8 cellular contexts compared by ENCODE assay signal in genomic region chr9:95131023-95131943, GRCh38.
A peak's percentile ranks its signal among the peaks of the same experiment; 100 is the strongest.
DNase-seq lines count a peak whose midpoint lies in the region; ATAC-seq and TF ChIP-seq lines count a peak whose summit lies in the region.

No MANE protein-coding gene starts in this region.

- no peaks in the 10 kb centered on the region for H3K9me2 ChIP-seq in neural cell (ENCODE audit: insufficient read depth, low read length)

- in situ Hi-C loops in transverse colon (cut with MboI; ENCODE audit: low pct_ligation_motif_present in 1 of 4, low pct_unique_long_range_greater_than_20kb in 1 of 4, low sequenced_read_pairs in 3 of 4): loop anchor here in 2 of 4 donors (10.0 kb wide), 2 partner anchors 346 to 446 kb away; no protein-coding TSS in a partner anchor

- WGBS in transverse colon (ENCODE audit: low coverage in 1 of 2), 2 donors: 45 to 54% methylated on average over 3 to 7 of the region's 7 CpGs

- TF ChIP-seq EP300 in neural cell (conservative IDR thresholded peaks at IDR 0.05; ENCODE audit: poor library complexity, severe bottlenecking) (no peak), transverse colon (IDR thresholded peaks at IDR 0.05; ENCODE audit: low read depth) (no peak)

- intact Hi-C loops in transverse colon (cut with DNase I; ENCODE audit: low total_unique reads): loop anchor here (5.0 kb wide), 1 partner anchor 449 kb away; no protein-coding TSS in a partner anchor

- H3K36me3 ChIP-seq in neural cell (ENCODE audit: insufficient read depth, low read length) (no peaks in the 10 kb centered on the region), transverse colon (no peaks in the 10 kb centered on the region)

- H3K9me3 Mint-ChIP-seq in activated T-cell treated with anti-CD3 and anti-CD28 coated beads, Interleukin-2, amount 50 U/mL, for 24 hours: no peaks in the 10 kb centered on the region

- peaks cover 8% of the 10 kb centered on the region for H3K36me3 Mint-ChIP-seq in activated T-cell treated with anti-CD3 and anti-CD28 coated beads, Interleukin-2, amount 50 U/mL, for 24 hours (ENCODE audit: low read depth)

- no peaks in the 10 kb centered on the region for H3K27me3 ChIP-seq in neural cell (ENCODE audit: insufficient read depth, low read depth, low read length)
- H3K27me3 ChIP-seq in transverse colon: no peaks in the 10 kb centered on the region

- peaks cover 0 to 46% (median 15%) of the 10 kb centered on the region in 4 donors for H3K4me1 ChIP-seq in transverse colon

- peak; percentile 43 for DNase-seq in CMK (ENCODE audit: low read depth)
- DNase-seq in HT1080 (ENCODE audit: low read depth): peak; percentile 47
- DNase-seq in OCI-M1 (lab: John Stamatoyannopoulos, UW): peak; percentile 71
- DNase-seq in activated T-cell treated with anti-CD3 and anti-CD28 coated beads, Interleukin-2, amount 50 U/mL, for 24 hours: peak; percentile 64
- DNase-seq in fibroblast of pulmonary artery (ENCODE audit: low read depth): peak; percentile 73
- DNase-seq in transverse colon: peak; percentile 75

- peak; percentile 92 for TF ChIP-seq RAD21 in neural cell (conservative IDR thresholded peaks at IDR 0.05)

- H3K27ac Mint-ChIP-seq in activated T-cell treated with anti-CD3 and anti-CD28 coated beads, Interleukin-2, amount 50 U/mL, for 24 hours: no peak overlapping the region

- TF ChIP-seq CTCF in fibroblast of pulmonary artery (IDR thresholded peaks at IDR 0.05; ENCODE audit: low read length, missing control alignments): peak; percentile 94
- TF ChIP-seq CTCF in neural cell (IDR thresholded peaks at IDR 0.05; ENCODE audit: poor library complexity, severe bottlenecking): peak; percentile 92
- TF ChIP-seq CTCF in transverse colon (IDR thresholded peaks at IDR 0.05): peak; percentile 75 to 83 (median 78)

- H3F3A ChIP-seq in neural cell (ENCODE audit: insufficient read depth, low read length, poor library complexity, severe bottlenecking): no peaks in the 10 kb centered on the region

- no peak for ATAC-seq in HG03354 (IDR thresholded peaks at IDR 0.05; ENCODE audit: poor library complexity, severe bottlenecking, unreplicated experiment)

- no peak overlapping the region for H3K27ac ChIP-seq in neural cell (ENCODE audit: low read length)
- H3K27ac ChIP-seq in transverse colon: peak overlapping the region; percentile 22 to 44 (median 43)

- H2AFZ ChIP-seq in neural cell (ENCODE audit: low read depth, low read length): no peak overlapping the region

- H3K4me2 ChIP-seq in neural cell (ENCODE audit: low read length): no peak overlapping the region

- peaks cover 2% of the 10 kb centered on the region for H3K4me1 Mint-ChIP-seq in activated T-cell treated with anti-CD3 and anti-CD28 coated beads, Interleukin-2, amount 50 U/mL, for 24 hours (ENCODE audit: low read depth)

- H3K27me3 Mint-ChIP-seq in activated T-cell treated with anti-CD3 and anti-CD28 coated beads, Interleukin-2, amount 50 U/mL, for 24 hours: no peaks in the 10 kb centered on the region

- H3K4me3 ChIP-seq in fibroblast of pulmonary artery (replicated peaks; ENCODE audit: low read depth, low read length) (no peak overlapping the region), neural cell (ENCODE audit: low read length) (no peak overlapping the region), transverse colon (no peak overlapping the region)

- no peaks in the 10 kb centered on the region for H4K20me1 ChIP-seq in neural cell (ENCODE audit: insufficient read depth)

- no peak overlapping the region for H3K4me3 Mint-ChIP-seq in activated T-cell treated with anti-CD3 and anti-CD28 coated beads, Interleukin-2, amount 50 U/mL, for 24 hours

- H3K9ac ChIP-seq in neural cell (ENCODE audit: low read length): no peak overlapping the region

- no peaks in the 10 kb centered on the region for H3K79me2 ChIP-seq in neural cell (replicated peaks; ENCODE audit: insufficient read depth, low read length)

- H3K9me3 ChIP-seq in neural cell (ENCODE audit: low read length): no peaks in the 10 kb centered on the region
- H3K9me3 ChIP-seq in transverse colon: no peaks in the 10 kb centered on the region

- TF ChIP-seq POLR2A in transverse colon (IDR thresholded peaks at IDR 0.05): no peak

TF ChIP-seq in neural cell, 6 proteins besides CTCF, POLR2A, EP300 and RAD21:
- TF ChIP-seq REST (IDR thresholded peaks at IDR 0.05; ENCODE audit: borderline replicate concordance): no peak
- peak; percentile 93 for TF ChIP-seq SMC3 (conservative IDR thresholded peaks at IDR 0.05; ENCODE audit: poor library complexity)
TF ChIP-seq in neural cell: peak in this region for 1.
